ENCODE assay signal across 19 cellular contexts in genomic region chr1:236702995-236703394, GRCh38. TPM values are rescaled to one million over a fixed set of nuclear protein-coding genes. Genes with fewer than 3 reads are reported as not detected.
DNase-seq lines count a peak whose midpoint lies in the region; ATAC-seq and TF ChIP-seq lines count a peak whose summit lies in the region.
"Had no signal": no experiment of that assay in that cellular context is flagged by ENCODE, and none has a peak within 500 bp of the region (broad histone marks: within the 10 kb centered on the region; RNA-seq: fewer than 3 reads in every experiment).

No MANE protein-coding gene starts in this region.

- no peaks in the 10 kb centered on the region for H3K9me3 ChIP-seq in A673 (ENCODE audit: low read depth, low read length, poor library complexity, severe bottlenecking)
- no peaks in the 10 kb centered on the region for H3K9me3 ChIP-seq in SK-N-MC (ENCODE audit: low read depth, low read length)
- no peaks in the 10 kb centered on the region for H3K9me3 ChIP-seq in neural progenitor cell (ENCODE audit: low read depth)
- no peaks in the 10 kb centered on the region for H3K9me3 ChIP-seq in CD4-positive, alpha-beta memory T cell (ENCODE audit: control insufficient read depth in 1 of 2, low read length in 2 of 2)
- H3K9me3 ChIP-seq: A549 had no signal

- DNase-seq in A673 (ENCODE audit: low spot score) (no peak), SK-N-MC (ENCODE audit: low read depth, low spot score) (no peak), left ventricle myocardium superior (no peak), neural progenitor cell (ENCODE audit: low spot score) (no peak), NCI-H526 treated with DMSO at 0.1 percent for 48 hours (lab: John Stamatoyannopoulos, UW) (no peak)
- DNase-seq in CD4-positive, alpha-beta memory T cell: no peak
- DNase-seq in effector CD4-positive, alpha-beta T cell: no peak
- no peak for DNase-seq in activated CD4-positive, alpha-beta T cell treated with anti-CD3 and anti-CD28 coated beads, Interleukin-2, amount 10 ng/mL, durations not matched to agents 7 days and 5 days
- DNase-seq: C1 segment of cervical spinal cord; HFFc6; KBM-7; NCI-H1105 treated with DMSO at 0.1 percent for 48 hours; NCI-H1694; NCI-H748 treated with DMSO at 0.1 percent for 48 hours; NK-92 treated with Interleukin-12 subunit alpha and Interleukin-12 subunit beta, amount 100 ng/mL, for 24 hours; OCI-M1; SHP77 treated with DMSO at 0.1 percent for 48 hours had no signal

- H3F3A ChIP-seq in neural progenitor cell (ENCODE audit: low read depth): no peaks in the 10 kb centered on the region

- peak; percentile 8 for ATAC-seq in left ventricle myocardium superior
- ATAC-seq: A549, HepG2 had no signal

- peak overlapping the region; percentile 61 for H3K27ac ChIP-seq in A673 (ENCODE audit: low read depth, low read length, poor library complexity, severe bottlenecking)
- H3K27ac ChIP-seq in SK-N-MC: peak overlapping the region; percentile 97
- H3K27ac ChIP-seq in neural progenitor cell: no peak overlapping the region
- no peak overlapping the region for H3K27ac ChIP-seq in CD4-positive, alpha-beta memory T cell (ENCODE audit: low read depth, low read length)
- H3K27ac ChIP-seq: A549 had no signal

- H3K36me3 ChIP-seq in A673 (ENCODE audit: insufficient read depth, low read length, poor library complexity, severe bottlenecking) (no peaks in the 10 kb centered on the region), SK-N-MC (ENCODE audit: insufficient read depth, low read length) (peaks cover 6% of the 10 kb centered on the region; the same call in 1 of the 2 replicates), neural progenitor cell (no peaks in the 10 kb centered on the region)
- no peaks in the 10 kb centered on the region for H3K36me3 ChIP-seq in CD4-positive, alpha-beta memory T cell (ENCODE audit: insufficient read depth, low read length)

- CTCF ChIA-PET in A673 (lab: Charles Lee): no interaction called here
- CTCF ChIA-PET in CD4-positive, alpha-beta memory T cell (lab: Charles Lee; ENCODE audit: partially characterized antibody): no interaction called here
- CTCF ChIA-PET in activated CD4-positive, alpha-beta T cell treated with anti-CD3 and anti-CD28 coated beads, Interleukin-2, amount 10 ng/mL, durations not matched to agents 7 days and 5 days (lab: Charles Lee): no interaction called here

- H3K9ac ChIP-seq in SK-N-MC (ENCODE audit: insufficient read length) (peak overlapping the region; percentile 49), neural progenitor cell (no peak overlapping the region)

- H3K27me3 ChIP-seq in A673 (replicated peaks; ENCODE audit: insufficient read depth, low read depth, low read length, poor library complexity) (no peaks in the 10 kb centered on the region), neural progenitor cell (no peaks in the 10 kb centered on the region)
- no peaks in the 10 kb centered on the region for H3K27me3 ChIP-seq in CD4-positive, alpha-beta memory T cell (ENCODE audit: insufficient read depth, low read length)

- POLR2A ChIA-PET in A673 (lab: Charles Lee; ENCODE audit: low non-redundant PET): no interaction called here
- POLR2A ChIA-PET in CD4-positive, alpha-beta memory T cell (lab: Charles Lee; ENCODE audit: partially characterized antibody): no interaction called here
- POLR2A ChIA-PET in activated CD4-positive, alpha-beta T cell treated with anti-CD3 and anti-CD28 coated beads, Interleukin-2, amount 10 ng/mL, durations not matched to agents 7 days and 5 days (lab: Charles Lee): no interaction called here

- intact Hi-C loops in A673 (cut with micrococcal nuclease; ENCODE audit: unreplicated experiment): no loop called here
- intact Hi-C loops in left ventricle myocardium superior (cut with micrococcal nuclease): no loop called here
- intact Hi-C loops in CD4-positive, alpha-beta memory T cell (cut with micrococcal nuclease): no loop called here

- H3K4me3 ChIP-seq in A673 (ENCODE audit: low read depth, low read length, poor library complexity, severe bottlenecking): no peak overlapping the region
- H3K4me3 ChIP-seq in SK-N-MC: peak overlapping the region; percentile 70
- H3K4me3 ChIP-seq in neural progenitor cell: no peak overlapping the region
- H3K4me3 ChIP-seq in CD4-positive, alpha-beta memory T cell (ENCODE audit: low read length in 2 of 2): no peak overlapping the region
- H3K4me3 ChIP-seq: A549 had no signal

- H3K4me1 Mint-ChIP-seq in neural progenitor cell: no peaks in the 10 kb centered on the region
- no peaks in the 10 kb centered on the region for H3K4me1 Mint-ChIP-seq in CD4-positive, alpha-beta memory T cell
- H3K4me1 Mint-ChIP-seq in activated CD4-positive, alpha-beta T cell treated with anti-CD3 and anti-CD28 coated beads, Interleukin-2, amount 10 ng/mL, durations not matched to agents 7 days and 5 days: no peaks in the 10 kb centered on the region

- H3K9me3 Mint-ChIP-seq in neural progenitor cell: no peaks in the 10 kb centered on the region
- no peaks in the 10 kb centered on the region for H3K9me3 Mint-ChIP-seq in CD4-positive, alpha-beta memory T cell
- H3K9me3 Mint-ChIP-seq in activated CD4-positive, alpha-beta T cell treated with anti-CD3 and anti-CD28 coated beads, Interleukin-2, amount 10 ng/mL, durations not matched to agents 7 days and 5 days: no peaks in the 10 kb centered on the region

- no peak overlapping the region for H3K27ac Mint-ChIP-seq in neural progenitor cell
- no peak overlapping the region for H3K27ac Mint-ChIP-seq in CD4-positive, alpha-beta memory T cell
- no peak overlapping the region for H3K27ac Mint-ChIP-seq in activated CD4-positive, alpha-beta T cell treated with anti-CD3 and anti-CD28 coated beads, Interleukin-2, amount 10 ng/mL, durations not matched to agents 7 days and 5 days
- H3K27ac Mint-ChIP-seq: HFFc6 had no signal

- H3K4me1 ChIP-seq in A673 (ENCODE audit: insufficient read depth, low read length, poor library complexity, severe bottlenecking) (peaks cover 88% of the 10 kb centered on the region), neural progenitor cell (peaks cover 5% of the 10 kb centered on the region)
- H3K4me1 ChIP-seq in CD4-positive, alpha-beta memory T cell (ENCODE audit: insufficient read depth, low read length): no peaks in the 10 kb centered on the region
- H3K4me1 ChIP-seq: A549 had no signal

- H3K4me2 ChIP-seq in neural progenitor cell: no peak overlapping the region
- H3K4me2 ChIP-seq: A549 had no signal

- H3K4me3 Mint-ChIP-seq in neural progenitor cell: no peak overlapping the region
- H3K4me3 Mint-ChIP-seq in CD4-positive, alpha-beta memory T cell: no peak overlapping the region
- no peak overlapping the region for H3K4me3 Mint-ChIP-seq in activated CD4-positive, alpha-beta T cell treated with anti-CD3 and anti-CD28 coated beads, Interleukin-2, amount 10 ng/mL, durations not matched to agents 7 days and 5 days
- H3K4me3 Mint-ChIP-seq: HFFc6 had no signal

- no peaks in the 10 kb centered on the region for H3K36me3 Mint-ChIP-seq in neural progenitor cell
- no peaks in the 10 kb centered on the region for H3K36me3 Mint-ChIP-seq in CD4-positive, alpha-beta memory T cell
- no peaks in the 10 kb centered on the region for H3K36me3 Mint-ChIP-seq in activated CD4-positive, alpha-beta T cell treated with anti-CD3 and anti-CD28 coated beads, Interleukin-2, amount 10 ng/mL, durations not matched to agents 7 days and 5 days (ENCODE audit: low read depth)

- TF ChIP-seq CTCF in A673 (conservative IDR thresholded peaks at IDR 0.05; ENCODE audit: low read depth, low read length) (no peak), neural progenitor cell (IDR thresholded peaks at IDR 0.05) (no peak)

- no TSS peak for BruUV-seq in A673 (replicated peaks; lab: Mats Ljungman, UMichigan)

- H4K20me1 ChIP-seq in neural progenitor cell (ENCODE audit: low read depth): no peaks in the 10 kb centered on the region

- no peaks in the 10 kb centered on the region for H3K79me2 ChIP-seq in neural progenitor cell (ENCODE audit: low read depth)

- peak overlapping the region; percentile 73 for H2AFZ ChIP-seq in neural progenitor cell (replicated peaks)

- H3K27me3 Mint-ChIP-seq in neural progenitor cell (ENCODE audit: insufficient read depth, low read depth): no peaks in the 10 kb centered on the region
- H3K27me3 Mint-ChIP-seq in CD4-positive, alpha-beta memory T cell: peaks cover 15 to 20% of the 10 kb centered on the region in 2 donors
- H3K27me3 Mint-ChIP-seq in activated CD4-positive, alpha-beta T cell treated with anti-CD3 and anti-CD28 coated beads, Interleukin-2, amount 10 ng/mL, durations not matched to agents 7 days and 5 days: peaks cover 10% of the 10 kb centered on the region

RNA-seq across cellular contexts. Expression of gene ACTN2, which starts 16.7 kb away (rescaled TPM):
- total RNA-seq in A673 (2021) (34.2 and 39.4 TPM in 2 replicates), left ventricle myocardium superior (2,394 TPM), neural progenitor cell (ENCODE audit: low replicate concordance) (0.52 and 0.81 TPM in 2 replicates)
- total RNA-seq in CD4-positive, alpha-beta memory T cell: not detected
- polyA plus RNA-seq in CD4-positive, alpha-beta memory T cell: not detected
- total RNA-seq in activated CD4-positive, alpha-beta T cell treated with anti-CD3 and anti-CD28 coated beads, Interleukin-2, amount 10 ng/mL, durations not matched to agents 7 days and 5 days: not detected
- total RNA-seq: HFFc6 had no signal
- polyA plus RNA-seq: A549 had no signal

Comparison
In these comparisons a context has a peak if more than half of its experiments do, and no peak if none do; other contexts are left out.
1. H3K27ac ChIP-seq: peak in A673 (single experiment) and SK-N-MC (single experiment); none in neural progenitor cell (single experiment) and CD4-positive, alpha-beta memory T cell (single experiment).
2. RNA of gene ACTN2, which starts 16.7 kb away (total RNA-seq): 2,394 TPM in left ventricle myocardium superior (single experiment); 34.2 to 39.4 TPM in A673, 0.52 to 0.81 TPM in neural progenitor cell, not detected in CD4-positive, alpha-beta memory T cell and not detected in activated CD4-positive, alpha-beta T cell treated with anti-CD3 and anti-CD28 coated beads, Interleukin-2, amount 10 ng/mL, durations not matched to agents 7 days and 5 days; every median in the first group is over 10 times any median in the second.